In the genomic region with DNA sequence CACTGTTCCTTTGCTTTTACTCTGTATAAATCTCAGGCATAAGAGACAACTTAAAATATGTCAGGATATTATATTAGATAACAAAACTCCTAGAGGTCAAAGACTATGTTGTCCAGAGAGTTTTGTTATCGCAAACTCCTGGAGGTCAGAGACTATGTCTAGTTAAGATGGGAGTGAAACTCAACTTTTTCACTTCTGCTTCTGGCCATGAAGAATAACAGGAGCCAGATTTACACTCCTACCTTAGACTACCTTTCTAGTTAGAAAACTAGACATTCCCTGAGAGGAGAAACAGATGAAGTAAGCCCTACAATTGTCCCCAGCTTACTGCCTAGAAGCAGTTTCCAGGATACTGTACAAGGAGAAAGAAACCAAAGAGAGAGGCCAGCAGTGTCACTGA, we compare ENCODE assay signal across 13 cellular contexts.
A peak's percentile ranks its signal among the peaks of the same experiment; 100 is the strongest.
DNase-seq lines count a peak whose midpoint lies in the region; ATAC-seq, FAIRE-seq and TF ChIP-seq lines count a peak whose summit lies in the region.
"Had no signal": no experiment of that assay in that cellular context is flagged by ENCODE, and none has a peak within 500 bp of the region (broad histone marks: within the 10 kb centered on the region; RNA-seq: fewer than 3 reads in every experiment).

No MANE protein-coding gene starts in this region.

- FAIRE-seq in frontal cortex (lab: Jason Lieb, UNC): no peak

- no peak overlapping the region for H3K4me3 ChIP-seq in aorta (ENCODE audit: low read length in 2 of 2)
- H3K4me3 ChIP-seq: SJCRH30 had no signal

- no peak for TF ChIP-seq POLR2A in GM18505 (IDR thresholded peaks at IDR 0.05; ENCODE audit: borderline replicate concordance, extremely low read depth, insufficient read depth, insufficient read length)

- WGBS in aorta, 2 donors: 95 to 100% methylated on average over 1 of the region's 1 CpG

- no peaks in the 10 kb centered on the region for H3K27me3 ChIP-seq in aorta (ENCODE audit: control insufficient read depth in 1 of 2, insufficient read depth in 2 of 2, low read length in 1 of 2)
- H3K27me3 ChIP-seq: SJCRH30 had no signal

- DNase-seq in frontal cortex (ENCODE audit: low spot score in 2 of 2) (no peak), aorta (no peak), SIG-M5 (lab: John Stamatoyannopoulos, UW) (no peak), T-helper 1 cell (no peak)
- DNase-seq: activated effector memory CD4-positive, alpha-beta T cell treated with Interleukin-2 at 50 U/mL for 16 hours; HFFc6; NCI-H526 treated with DMSO at 0.1 percent for 48 hours; SJCRH30; stimulated activated CD4-positive, alpha-beta T cell treated with anti-CD3 and anti-CD28 coated beads, Interleukin-4, amount 100 ng/mL, for 4 hours had no signal

- peaks cover 3 to 4% of the 10 kb centered on the region in 2 donors for H3K4me1 ChIP-seq in aorta (ENCODE audit: control insufficient read depth in 1 of 2, insufficient read depth in 2 of 2, low read length in 2 of 2)
- H3K4me1 ChIP-seq: SJCRH30 had no signal

- intact Hi-C loops in aorta (cut with DNase I): no loop called here

- ATAC-seq in GM18505 (IDR thresholded peaks at IDR 0.05; ENCODE audit: unreplicated experiment) (peak; percentile 85), GM19463 (IDR thresholded peaks at IDR 0.05; ENCODE audit: unreplicated experiment) (peak; percentile 82), HG02840 (IDR thresholded peaks at IDR 0.05; ENCODE audit: low FRiP score, unreplicated experiment) (peak; percentile 74), HG03460 (IDR thresholded peaks at IDR 0.05; ENCODE audit: unreplicated experiment) (peak; percentile 79), aorta (ENCODE audit: low FRiP score) (no peak)

- no peaks in the 10 kb centered on the region for H3K9me3 ChIP-seq in aorta (ENCODE audit: control insufficient read depth, low read length)
- H3K9me3 ChIP-seq: SJCRH30 had no signal

- H3K27ac ChIP-seq in aorta (ENCODE audit: low read depth in 1 of 2, low read length in 2 of 2): no peak overlapping the region
- H3K27ac ChIP-seq: SJCRH30 had no signal

- no peaks in the 10 kb centered on the region for H3K36me3 ChIP-seq in aorta (ENCODE audit: control insufficient read depth in 1 of 2, insufficient read depth in 2 of 2, low read length in 1 of 2)
- H3K36me3 ChIP-seq: SJCRH30 had no signal
